In genomic region chr1:68207129-68207689, GRCh38 we compare ENCODE assay signal across 16 cellular contexts. TPM values are rescaled to one million over a fixed set of nuclear protein-coding genes. Genes with fewer than 3 reads are reported as not detected.
A peak's percentile ranks its signal among the peaks of the same experiment; 100 is the strongest.
DNase-seq lines count a peak whose midpoint lies in the region; ATAC-seq, FAIRE-seq and TF ChIP-seq lines count a peak whose summit lies in the region.
"Had no signal": no experiment of that assay in that cellular context is flagged by ENCODE, and none has a peak within 500 bp of the region (broad histone marks: within the 10 kb centered on the region; RNA-seq: fewer than 3 reads in every experiment).

No MANE protein-coding gene starts in this region.

- no peaks in the 10 kb centered on the region for H3K9me3 Mint-ChIP-seq in natural killer cell treated with Interleukin-12 subunit alpha and Interleukin-12 subunit beta and Interleukin-15 and Interleukin-18, amount 100 ng/mL, for 72 hours
- H3K9me3 Mint-ChIP-seq: WTC11 had no signal

- intact Hi-C loops in heart right ventricle (cut with DNase I) (loop anchor here in 1 of 10 donors (5.0 kb wide), 1 partner anchor 35 kb away; no protein-coding TSS in a partner anchor), right cardiac atrium (cut with DNase I) (no loop called here)

- H3K27ac ChIP-seq in heart right ventricle = peak overlapping the region in 6 of 10 donors; percentile 7 to 69 (median 24)
- H3K27ac ChIP-seq in right cardiac atrium (ENCODE audit: low read length) = no peak overlapping the region
- peak overlapping the region; percentile 46 for H3K27ac ChIP-seq in mesodermal cell (ENCODE audit: low read depth, low read length, severe bottlenecking)
- H3K27ac ChIP-seq: A549, uterus had no signal

- H3K4me3 Mint-ChIP-seq in natural killer cell treated with Interleukin-12 subunit alpha and Interleukin-12 subunit beta and Interleukin-15 and Interleukin-18, amount 100 ng/mL, for 72 hours = no peak overlapping the region
- H3K4me3 Mint-ChIP-seq: WTC11 had no signal

- no peaks in the 10 kb centered on the region for H3K27me3 ChIP-seq in heart right ventricle
- no peaks in the 10 kb centered on the region for H3K27me3 ChIP-seq in right cardiac atrium (ENCODE audit: control insufficient read depth, insufficient read depth)
- H3K27me3 ChIP-seq: uterus had no signal

- H3K4me1 ChIP-seq in heart right ventricle = peaks cover 0 to 86% (median 51%) of the 10 kb centered on the region in 9 donors
- peaks cover 7% of the 10 kb centered on the region for H3K4me1 ChIP-seq in right cardiac atrium (ENCODE audit: control insufficient read depth, insufficient read depth, low read length)
- peaks cover 19% of the 10 kb centered on the region for H3K4me1 ChIP-seq in mesodermal cell (ENCODE audit: control insufficient read depth, insufficient read depth, low read length, poor library complexity, severe bottlenecking)
- H3K4me1 ChIP-seq: uterus had no signal

- H3K27me3 Mint-ChIP-seq in natural killer cell treated with Interleukin-12 subunit alpha and Interleukin-12 subunit beta and Interleukin-15 and Interleukin-18, amount 100 ng/mL, for 72 hours = peaks cover 4 to 10% of the 10 kb centered on the region in 2 donors

- H3K27ac Mint-ChIP-seq in natural killer cell treated with Interleukin-12 subunit alpha and Interleukin-12 subunit beta and Interleukin-15 and Interleukin-18, amount 100 ng/mL, for 72 hours = no peak overlapping the region
- H3K27ac Mint-ChIP-seq: WTC11 had no signal

- no peak for FAIRE-seq in urothelium cell line (lab: Jason Lieb, UNC)
- FAIRE-seq: A549 had no signal

- H3K4me3 ChIP-seq in heart right ventricle = no peak overlapping the region
- H3K4me3 ChIP-seq in right cardiac atrium (ENCODE audit: low read length) = no peak overlapping the region
- no peak overlapping the region for H3K4me3 ChIP-seq in mesodermal cell (ENCODE audit: extremely low read depth, insufficient read depth, low read length, poor library complexity, severe bottlenecking)
- H3K4me3 ChIP-seq: A549, uterus had no signal

- peak in 6 of 8 donors; percentile 20 to 67 (median 52) for ATAC-seq in heart right ventricle
- ATAC-seq in right cardiac atrium = no peak
- ATAC-seq in HG03108 (IDR thresholded peaks at IDR 0.05; ENCODE audit: unreplicated experiment) = no peak
- ATAC-seq in GM18861 (IDR thresholded peaks at IDR 0.05; ENCODE audit: unreplicated experiment) = no peak
- no peak for ATAC-seq in natural killer cell treated with Interleukin-12 subunit alpha and Interleukin-12 subunit beta and Interleukin-15 and Interleukin-18, amount 100 ng/mL, for 72 hours
- ATAC-seq: A549, WTC11 had no signal

- no peaks in the 10 kb centered on the region for H3K36me3 ChIP-seq in heart right ventricle
- peaks cover 22% of the 10 kb centered on the region for H3K36me3 ChIP-seq in mesodermal cell (ENCODE audit: control insufficient read depth, insufficient read depth, low read length)
- H3K36me3 ChIP-seq: uterus had no signal

- no peaks in the 10 kb centered on the region for H3K36me3 Mint-ChIP-seq in natural killer cell treated with Interleukin-12 subunit alpha and Interleukin-12 subunit beta and Interleukin-15 and Interleukin-18, amount 100 ng/mL, for 72 hours
- H3K36me3 Mint-ChIP-seq: WTC11 had no signal

- no peak for DNase-seq in heart right ventricle
- no peak for DNase-seq in right cardiac atrium
- peak; percentile 70 for DNase-seq in dedifferentiated amniotic fluid mesenchymal stem cell (ENCODE audit: extremely low spot score)
- DNase-seq in urothelium cell line (ENCODE audit: low spot score) = peak; percentile 44
- no peak for DNase-seq in natural killer cell treated with Interleukin-12 subunit alpha and Interleukin-12 subunit beta and Interleukin-15 and Interleukin-18, amount 100 ng/mL, for 72 hours (ENCODE audit: low spot score)
- DNase-seq: activated T-cell treated with anti-CD3 and anti-CD28 coated beads for 4 hours; DMS 273 treated with DMSO at 0.1 percent for 48 hours; NCI-H1436 treated with DMSO at 0.1 percent for 48 hours; NCI-H69; stimulated activated CD4-positive, alpha-beta T cell treated with anti-CD3 and anti-CD28 coated beads, Interleukin-12 subunit alpha, Interleukin-12 subunit beta, amount 100 ng/mL, for 4 hours; uterus had no signal

- H3K9me3 ChIP-seq in heart right ventricle = no peaks in the 10 kb centered on the region
- H3K9me3 ChIP-seq in right cardiac atrium (ENCODE audit: control insufficient read depth, low read length) = no peaks in the 10 kb centered on the region
- no peaks in the 10 kb centered on the region for H3K9me3 ChIP-seq in mesodermal cell (ENCODE audit: control insufficient read depth, low read length)
- H3K9me3 ChIP-seq: A549, uterus had no signal

- TF ChIP-seq CTCF in heart right ventricle (IDR thresholded peaks at IDR 0.05) = no peak

- WGBS in heart right ventricle, 2 donors = 18 to 25% methylated on average over 2 of the region's 2 CpGs
- 28% methylated on average over 2 of the region's 2 CpGs for WGBS in right cardiac atrium
- whole genome bisulfite sequencing in mesodermal cell (ENCODE audit: insufficient coverage in 2 of 2), 2 experiments = 100% methylated on average over 1 of the region's 2 CpGs

- no peaks in the 10 kb centered on the region for H3K4me1 Mint-ChIP-seq in natural killer cell treated with Interleukin-12 subunit alpha and Interleukin-12 subunit beta and Interleukin-15 and Interleukin-18, amount 100 ng/mL, for 72 hours (ENCODE audit: low read depth in 2 of 2)

RNA-seq across cellular contexts. Expression of gene WLS, which starts 25.1 kb away (rescaled TPM):
- 100 to 1,000 TPM in 6 of 10 donors, 10 to 100 TPM in 4; 82.3 to 123 (median 109) TPM for total RNA-seq in heart right ventricle
- 10 to 100 TPM; 31.7 to 36.4 TPM for polyA plus RNA-seq in heart right ventricle
- 100 to 1,000 TPM in 3 of 4 donors, 10 to 100 TPM in 1; 73.4 to 102 (median 102) TPM for total RNA-seq in right cardiac atrium
- 50.9 TPM for polyA plus RNA-seq in right cardiac atrium
- 174 TPM for polyA plus RNA-seq in mesodermal cell (2013, experiment 1 of 2)
- 146 TPM for polyA plus RNA-seq in mesodermal cell (2013, experiment 2 of 2)
- total RNA-seq in natural killer cell treated with Interleukin-12 subunit alpha and Interleukin-12 subunit beta and Interleukin-15 and Interleukin-18, amount 100 ng/mL, for 72 hours = not detected

Comparison
In these comparisons a context has a peak if more than half of its experiments do, and no peak if none do; other contexts are left out.
1. ATAC-seq: peak in heart right ventricle (6 of 8); none in right cardiac atrium (0 of 2), HG03108 (single experiment), GM18861 (single experiment) and natural killer cell treated with Interleukin-12 subunit alpha and Interleukin-12 subunit beta and Interleukin-15 and Interleukin-18, amount 100 ng/mL, for 72 hours (0 of 2).
2. DNase-seq: peak in dedifferentiated amniotic fluid mesenchymal stem cell (single experiment) and urothelium cell line (single experiment); none in heart right ventricle (0 of 2), right cardiac atrium (0 of 3) and natural killer cell treated with Interleukin-12 subunit alpha and Interleukin-12 subunit beta and Interleukin-15 and Interleukin-18, amount 100 ng/mL, for 72 hours (single experiment).
3. RNA of gene WLS, which starts 25.1 kb away (total RNA-seq): 82.3 to 123 TPM in heart right ventricle and 73.4 to 102 TPM in right cardiac atrium; not detected in natural killer cell treated with Interleukin-12 subunit alpha and Interleukin-12 subunit beta and Interleukin-15 and Interleukin-18, amount 100 ng/mL, for 72 hours; every median in the first group is over 10 times any median in the second.